In genomic region chr13:48201044-48201443, GRCh38 we compare ENCODE assay signal across 21 cellular contexts.
"Had no signal": no experiment of that assay in that cellular context is flagged by ENCODE, and none has a peak within 500 bp of the region (broad histone marks: within the 10 kb centered on the region; RNA-seq: fewer than 3 reads in every experiment).

No MANE protein-coding gene starts in this region.

- H3K36me3 ChIP-seq: heart left ventricle, ovary, prostate gland, thyroid gland had no signal

- H3K4me3 ChIP-seq: heart left ventricle, lung, ovary, prostate gland, thyroid gland had no signal

- DNase-seq: activated CD4-positive, alpha-beta T cell treated with anti-CD3 and anti-CD28 coated beads, Interleukin-2, amount 10 ng/mL, durations not matched to agents 7 days and 5 days; activated CD8-positive, alpha-beta memory T cell treated with anti-CD3 and anti-CD28 coated beads, Interleukin-2, amount 10 ng/mL, durations not matched to agents 7 days and 5 days; activated CD8-positive, alpha-beta T cell treated with anti-CD3 and anti-CD28 coated beads for 36 hours; activated effector memory CD4-positive, alpha-beta T cell treated with anti-CD3 and anti-CD28 coated beads, Interleukin-2, amount 50 U/mL, for 16 hours; activated naive CD4-positive, alpha-beta T cell treated with anti-CD3 and anti-CD28 coated beads, Interleukin-2, amount 10 ng/mL, durations not matched to agents 7 days and 5 days; activated T-cell treated with anti-CD3 and anti-CD28 coated beads for 4 hours; amygdala; cerebellar nuclear complex; heart left ventricle; islet precursor cell; natural killer cell; ovary; stimulated activated CD4-positive, alpha-beta T cell treated with anti-CD3 and anti-CD28 coated beads, Interleukin-4, amount 100 ng/mL, for 24 hours; stimulated activated naive CD4-positive, alpha-beta T cell treated with Interleukin-2 at 50 U/mL for 16 hours; T-helper 17 cell; thyroid gland had no signal

- H3K9me3 ChIP-seq: ovary, prostate gland, thyroid gland had no signal

- H3K27me3 ChIP-seq: heart left ventricle, ovary, thyroid gland had no signal

- ATAC-seq: activated CD4-positive, CD25-positive, alpha-beta regulatory T cell treated with anti-CD3 and anti-CD28 coated beads, Interleukin-2, amount 50 U/mL, for 24 hours; activated CD8-positive, alpha-beta memory T cell treated with anti-CD3 and anti-CD28 coated beads, Interleukin-2, amount 10 ng/mL, durations not matched to agents 7 days and 5 days; activated CD8-positive, alpha-beta T cell treated with anti-CD3 and anti-CD28 coated beads for 36 hours; heart left ventricle; natural killer cell; T-helper 17 cell had no signal

- H3K4me1 ChIP-seq: heart left ventricle, prostate gland, thyroid gland had no signal

- H3K27ac ChIP-seq: epithelial cell of prostate, heart left ventricle, ovary, prostate gland, thyroid gland, VCaP had no signal
